11 cellular contexts compared by ENCODE assay signal in the genomic region with DNA sequence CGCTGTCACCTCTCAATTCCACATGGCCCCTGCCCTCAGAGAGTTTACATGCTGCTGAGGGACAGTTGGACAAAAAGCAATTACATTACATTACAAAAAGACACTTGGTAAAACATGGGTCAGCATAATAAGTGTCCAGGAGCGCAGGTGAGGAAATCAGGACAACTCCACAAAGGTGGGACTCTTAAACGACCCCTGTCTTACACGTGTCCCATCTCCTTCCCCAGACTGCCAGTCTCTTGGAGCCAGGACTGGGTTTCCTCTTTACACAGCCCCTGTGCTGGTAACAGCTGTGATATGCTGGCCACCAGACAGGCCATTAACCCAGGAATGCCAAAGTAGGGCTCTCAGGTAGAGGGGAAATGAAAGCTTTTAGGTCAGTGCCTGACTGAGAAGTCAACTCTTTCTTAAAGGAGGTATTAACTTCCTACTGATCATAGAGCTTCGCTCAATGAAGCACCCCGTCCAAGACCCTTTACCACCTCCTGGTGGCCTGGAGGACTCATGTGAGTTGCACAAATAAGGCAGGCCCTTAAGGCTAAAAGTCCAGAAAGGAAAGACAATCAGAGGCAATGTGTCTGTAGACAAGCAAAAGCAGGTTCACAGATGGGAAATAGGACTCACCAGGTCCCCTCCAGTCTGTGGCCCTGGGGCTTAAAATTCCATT. TPM values are rescaled to one million over a fixed set of nuclear protein-coding genes. Genes with fewer than 3 reads are reported as not detected.
DNase-seq lines count a peak whose midpoint lies in the region; ATAC-seq and TF ChIP-seq lines count a peak whose summit lies in the region.
"Had no signal": no experiment of that assay in that cellular context is flagged by ENCODE, and none has a peak within 500 bp of the region (broad histone marks: within the 10 kb centered on the region; RNA-seq: fewer than 3 reads in every experiment).

No MANE protein-coding gene starts in this region.

- peaks cover 16% of the 10 kb centered on the region for H3K9me3 Mint-ChIP-seq in progenitor cell of endocrine pancreas (ENCODE audit: low read depth)

- intact Hi-C loops in gastrocnemius medialis (cut with DNase I; ENCODE audit: low total_unique reads) = no loop called here

- H3K36me3 ChIP-seq in gastrocnemius medialis = no peaks in the 10 kb centered on the region
- H3K36me3 ChIP-seq: MG63 had no signal

- no peaks in the 10 kb centered on the region for H3K9me3 ChIP-seq in gastrocnemius medialis
- H3K9me3 ChIP-seq: MG63 had no signal

- H3K4me3 Mint-ChIP-seq in progenitor cell of endocrine pancreas (ENCODE audit: low read depth) = no peak overlapping the region

- no peak overlapping the region for H3K27ac ChIP-seq in gastrocnemius medialis

- H3K4me3 ChIP-seq in gastrocnemius medialis = no peak overlapping the region
- H3K4me3 ChIP-seq: MG63 had no signal

- no peak overlapping the region for H3K27ac Mint-ChIP-seq in progenitor cell of endocrine pancreas

- in situ Hi-C loops in gastrocnemius medialis (cut with MboI; ENCODE audit: low sequenced_read_pairs in 4 of 4) = no loop called here

- H3K36me3 Mint-ChIP-seq in progenitor cell of endocrine pancreas (ENCODE audit: insufficient read depth) = no peaks in the 10 kb centered on the region

- H3K27me3 ChIP-seq in gastrocnemius medialis = no peaks in the 10 kb centered on the region

- ATAC-seq in gastrocnemius medialis = no peak
- ATAC-seq in HG03025 (IDR thresholded peaks at IDR 0.05; ENCODE audit: low FRiP score, unreplicated experiment) = no peak
- ATAC-seq: left ventricle myocardium superior had no signal

- TF ChIP-seq POLR2A in gastrocnemius medialis (IDR thresholded peaks at IDR 0.05) = no peak

- peak; percentile 13 for DNase-seq in NCI-H748 (lab: John Stamatoyannopoulos, UW; ENCODE audit: unreplicated experiment)
- no peak for DNase-seq in NCI-H748 treated with DMSO at 0.1 percent for 48 hours (lab: John Stamatoyannopoulos, UW)
- peak; percentile 29 for DNase-seq in HT1080 (ENCODE audit: low read depth)
- peak; percentile 29 for DNase-seq in SW480 (ENCODE audit: low spot score)
- DNase-seq in progenitor cell of endocrine pancreas (ENCODE audit: low spot score, unreplicated experiment) = no peak
- DNase-seq in NCI-H1436 treated with DMSO at 0.1 percent for 48 hours (lab: John Stamatoyannopoulos, UW) = no peak
- DNase-seq in gastrocnemius medialis = no peak
- DNase-seq: left ventricle myocardium superior, MG63, right cardiac atrium had no signal

- TF ChIP-seq CTCF in progenitor cell of endocrine pancreas (IDR thresholded peaks at IDR 0.05; ENCODE audit: unreplicated experiment) (peak; percentile 22), gastrocnemius medialis (IDR thresholded peaks at IDR 0.05 in 4 of 5, conservative IDR thresholded peaks at IDR 0.05 in 1 of 5) (no peak)

- peaks cover 5% of the 10 kb centered on the region for H3K27me3 Mint-ChIP-seq in progenitor cell of endocrine pancreas

- H3K4me1 ChIP-seq in gastrocnemius medialis = no peaks in the 10 kb centered on the region

- H3K4me1 Mint-ChIP-seq in progenitor cell of endocrine pancreas (ENCODE audit: low read depth) = no peaks in the 10 kb centered on the region

RNA-seq across cellular contexts. Expression of gene ANO2, which starts 55.5 kb away (rescaled TPM):
- 1.0 and 1.4 TPM in 2 replicates for total RNA-seq in HT1080 (2014; rRNA removed; shearing (Covaris generic))
- polyA plus RNA-seq in HT1080 (2015; cell fraction: cytosol; rRNA removed) = 0.86 and 1.5 TPM in 2 replicates
- polyA plus RNA-seq in HT1080 (2015; cell fraction: nucleus; rRNA removed) = 0.97 and 1.1 TPM in 2 replicates
- total RNA-seq in progenitor cell of endocrine pancreas = 2.8 and 3.5 TPM in 2 replicates
- 1 to 10 TPM; 2.0 to 9.8 (median 4.9) TPM for total RNA-seq in gastrocnemius medialis

Comparison
In these comparisons a context has a peak if more than half of its experiments do, and no peak if none do; other contexts are left out.
1. DNase-seq: peak in NCI-H748 (single experiment), HT1080 (single experiment) and SW480 (single experiment); none in NCI-H748 treated with DMSO at 0.1 percent for 48 hours (single experiment), progenitor cell of endocrine pancreas (single experiment), NCI-H1436 treated with DMSO at 0.1 percent for 48 hours (single experiment) and gastrocnemius medialis (0 of 2).